Comparison of ENCODE assay signal across 11 cellular contexts in the genomic region with DNA sequence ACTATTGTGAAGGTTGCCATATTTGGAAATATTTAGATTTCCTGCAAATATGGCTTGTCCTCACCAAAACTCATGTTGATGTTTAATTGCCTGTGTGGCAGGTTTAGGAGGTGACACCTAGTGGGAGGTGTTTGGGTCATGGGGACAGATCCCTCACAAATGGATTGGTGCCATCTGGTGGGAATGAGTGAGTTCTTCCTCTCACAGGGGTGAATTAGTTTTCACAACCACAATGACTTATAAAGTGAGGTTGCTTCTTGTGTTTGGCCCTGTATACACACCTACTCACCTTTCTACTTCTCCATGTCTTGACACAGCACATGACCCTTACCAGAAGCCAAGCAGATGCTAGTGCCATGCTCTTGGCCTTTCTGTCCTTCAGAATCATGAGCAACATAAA. TPM values are rescaled to one million over a fixed set of nuclear protein-coding genes. Genes with fewer than 3 reads are reported as not detected.
DNase-seq lines count a peak whose midpoint lies in the region; ATAC-seq and TF ChIP-seq lines count a peak whose summit lies in the region.
"Had no signal": no experiment of that assay in that cellular context is flagged by ENCODE, and none has a peak within 500 bp of the region (broad histone marks: within the 10 kb centered on the region; RNA-seq: fewer than 3 reads in every experiment).

No MANE protein-coding gene starts in this region.

- peak; percentile 13 for TF ChIP-seq CTCF in DOHH2 (IDR thresholded peaks at IDR 0.05; ENCODE audit: low read depth, low read length, poor library complexity, severe bottlenecking)
- no peak for TF ChIP-seq CTCF in spleen (IDR thresholded peaks at IDR 0.05 in 8 of 11, conservative IDR thresholded peaks at IDR 0.05 in 3 of 11)
- no peak for TF ChIP-seq CTCF in uterus (IDR thresholded peaks at IDR 0.05)

- no peaks in the 10 kb centered on the region for H3K27me3 Mint-ChIP-seq in activated T-helper 17 cell treated with anti-CD3 and anti-CD28 coated beads, Interleukin-2, amount 50 U/mL, for 72 hours

- H3K9me3 Mint-ChIP-seq in activated T-helper 17 cell treated with anti-CD3 and anti-CD28 coated beads, Interleukin-2, amount 50 U/mL, for 72 hours, result no peaks in the 10 kb centered on the region

- H3K36me3 ChIP-seq in DOHH2 (ENCODE audit: control insufficient read depth, low read length) (no peaks in the 10 kb centered on the region), spleen (no peaks in the 10 kb centered on the region), uterus (no peaks in the 10 kb centered on the region)
- H3K36me3 ChIP-seq: cardiac muscle cell, transverse colon had no signal

- H3K27ac Mint-ChIP-seq in activated T-helper 17 cell treated with anti-CD3 and anti-CD28 coated beads, Interleukin-2, amount 50 U/mL, for 72 hours, result no peak overlapping the region

- H3K36me3 Mint-ChIP-seq in activated T-helper 17 cell treated with anti-CD3 and anti-CD28 coated beads, Interleukin-2, amount 50 U/mL, for 72 hours (ENCODE audit: low read depth), result no peaks in the 10 kb centered on the region

- H3K27me3 ChIP-seq in DOHH2 (ENCODE audit: control insufficient read depth, low read length), result no peaks in the 10 kb centered on the region
- H3K27me3 ChIP-seq in spleen (replicated peaks in 1 of 7), result no peaks in the 10 kb centered on the region
- no peaks in the 10 kb centered on the region for H3K27me3 ChIP-seq in uterus
- H3K27me3 ChIP-seq: cardiac muscle cell, transverse colon had no signal

- H3K4me1 Mint-ChIP-seq in activated T-helper 17 cell treated with anti-CD3 and anti-CD28 coated beads, Interleukin-2, amount 50 U/mL, for 72 hours, result no peaks in the 10 kb centered on the region

- H3K4me2 ChIP-seq in DOHH2 (ENCODE audit: low read length), result no peak overlapping the region

- no peak for DNase-seq in spleen
- DNase-seq in uterus, result no peak
- DNase-seq in HCEC 1CT, result no peak
- no peak for DNase-seq in A172 (ENCODE audit: low spot score)
- DNase-seq: MV-4-11, transverse colon had no signal

- H4K20me1 ChIP-seq in DOHH2 (ENCODE audit: control insufficient read depth, insufficient read depth, low read depth, low read length), result no peaks in the 10 kb centered on the region

- no peaks in the 10 kb centered on the region for H3K79me2 ChIP-seq in DOHH2 (ENCODE audit: control insufficient read depth, low read length)

- H3K9me3 ChIP-seq in DOHH2 (ENCODE audit: control insufficient read depth, insufficient read depth, low read length) (no peaks in the 10 kb centered on the region), spleen (no peaks in the 10 kb centered on the region), uterus (no peaks in the 10 kb centered on the region)
- H3K9me3 ChIP-seq: transverse colon had no signal

- H3K9me2 ChIP-seq in DOHH2 (replicated peaks; ENCODE audit: control insufficient read depth, low read length), result no peaks in the 10 kb centered on the region

- no peak overlapping the region for H3K27ac ChIP-seq in DOHH2 (ENCODE audit: low read depth, low read length)
- no peak overlapping the region for H3K27ac ChIP-seq in spleen
- H3K27ac ChIP-seq in uterus, result no peak overlapping the region
- H3K27ac ChIP-seq: cardiac muscle cell, transverse colon had no signal

- H3K4me3 Mint-ChIP-seq in activated T-helper 17 cell treated with anti-CD3 and anti-CD28 coated beads, Interleukin-2, amount 50 U/mL, for 72 hours, result no peak overlapping the region

- no peaks in the 10 kb centered on the region for H3K4me1 ChIP-seq in DOHH2 (ENCODE audit: control insufficient read depth, low read length)
- H3K4me1 ChIP-seq in spleen, result no peaks in the 10 kb centered on the region
- no peaks in the 10 kb centered on the region for H3K4me1 ChIP-seq in uterus
- H3K4me1 ChIP-seq: transverse colon had no signal

- intact Hi-C loops in spleen (cut with DNase I; ENCODE audit: low total_unique reads), result no loop called here
- intact Hi-C loops in uterus (cut with DNase I; ENCODE audit: low total_unique reads), result no loop called here

- TF ChIP-seq POLR2A in spleen (IDR thresholded peaks at IDR 0.05), result no peak
- TF ChIP-seq POLR2A in uterus (IDR thresholded peaks at IDR 0.05), result no peak

- ATAC-seq in GM19025 (IDR thresholded peaks at IDR 0.05; ENCODE audit: low read depth, unreplicated experiment) (peak; percentile 56), HG03064 (IDR thresholded peaks at IDR 0.05; ENCODE audit: low read depth, unreplicated experiment) (peak; percentile 75)
- ATAC-seq in activated T-helper 17 cell treated with anti-CD3 and anti-CD28 coated beads, Interleukin-2, amount 50 U/mL, for 72 hours (replicated peaks), result peak; percentile 84

- H3F3A ChIP-seq in DOHH2 (ENCODE audit: control insufficient read depth, insufficient read depth), result no peaks in the 10 kb centered on the region

- H3K4me3 ChIP-seq in DOHH2 (ENCODE audit: low read length) (no peak overlapping the region), spleen (no peak overlapping the region), uterus (no peak overlapping the region)
- H3K4me3 ChIP-seq: cardiac muscle cell, transverse colon had no signal

RNA-seq across cellular contexts. Expression of a gene that starts 41.1 kb away (rescaled TPM):
- total RNA-seq in activated T-helper 17 cell treated with anti-CD3 and anti-CD28 coated beads, Interleukin-2, amount 50 U/mL, for 72 hours, result 10 to 100 TPM; 14.4 to 24.1 TPM
- total RNA-seq in spleen (10 to 100 TPM; 10.1 to 22.9 (median 11.9) TPM), uterus (100 to 1,000 TPM in 1 of 4 donors, 10 to 100 TPM in 3; 30.7 to 141 (median 71.5) TPM)
- 10 to 100 TPM in 2 of 3 donors, 1 to 10 TPM in 1; 7.2 to 14.7 (median 13.0) TPM for polyA plus RNA-seq in spleen
- 32.0 and 40.8 TPM in 2 replicates for total RNA-seq in A172 (2014; rRNA removed; shearing (Covaris generic))
